9 cellular contexts compared by ENCODE assay signal in genomic region chr12:89355243-89356068, GRCh38. TPM values are rescaled to one million over a fixed set of nuclear protein-coding genes. Genes with fewer than 3 reads are reported as not detected.
DNase-seq lines count a peak whose midpoint lies in the region; ATAC-seq and TF ChIP-seq lines count a peak whose summit lies in the region.
"Had no signal": no experiment of that assay in that cellular context is flagged by ENCODE, and none has a peak within 500 bp of the region (broad histone marks: within the 10 kb centered on the region; RNA-seq: fewer than 3 reads in every experiment).

No MANE protein-coding gene starts in this region.

- H3K4me2 ChIP-seq in GM23248 (ENCODE audit: unreplicated experiment) (peak overlapping the region; percentile 98), SK-N-SH (peak overlapping the region; percentile 93)

- H3K27me3 ChIP-seq in GM23248 (replicated peaks; ENCODE audit: insufficient read depth) (no peaks in the 10 kb centered on the region), SK-N-SH (ENCODE audit: insufficient read depth) (no peaks in the 10 kb centered on the region)

- no peaks in the 10 kb centered on the region for H3K9me3 ChIP-seq in GM23248 (ENCODE audit: low read depth)
- H3K9me3 ChIP-seq in SK-N-SH = no peaks in the 10 kb centered on the region

- no peak for TF ChIP-seq EP300 in SK-N-SH (IDR thresholded peaks at IDR 0.05; ENCODE audit: borderline replicate concordance in 1 of 2, low read depth in 1 of 2, low read length in 1 of 2)

- TF ChIP-seq RAD21 in SK-N-SH (IDR thresholded peaks at IDR 0.05; ENCODE audit: low read length) = peak; percentile 30

- H3K36me3 ChIP-seq in GM23248 (ENCODE audit: low read depth) = peaks cover 2% of the 10 kb centered on the region
- H3K36me3 ChIP-seq in SK-N-SH (replicated peaks in 1 of 2; ENCODE audit: control insufficient read depth in 1 of 2, insufficient read depth in 2 of 2, low read length in 1 of 2) = peaks cover 1 to 10% of the 10 kb centered on the region in 2 experiments

- no peaks in the 10 kb centered on the region; the same call in 1 of the 2 replicates for H3K4me1 ChIP-seq in GM23248 (ENCODE audit: insufficient read depth)
- H3K4me1 ChIP-seq in SK-N-SH (ENCODE audit: control insufficient read depth in 1 of 2, insufficient read depth in 2 of 2, low read depth in 1 of 2, low read length in 1 of 2) = peaks cover 21 to 27% of the 10 kb centered on the region in 2 experiments; a peak in 3 of 4 replicates

- DNase-seq in GM23248 (no peak), SK-N-SH (peak; percentile 58), fibroblast of pulmonary artery (ENCODE audit: low read depth) (no peak), retina (peak; percentile 53), HuH-7 (ENCODE audit: low spot score) (no peak), C1 segment of cervical spinal cord (lab: John Stamatoyannopoulos, UW) (no peak)
- DNase-seq: activated CD4-positive, alpha-beta T cell treated with anti-CD3 and anti-CD28 coated beads for 1 hour had no signal

- WGBS in GM23248 (ENCODE audit: low coverage in 1 of 2, low lambda C conversion rate in 2 of 2, missing lambda C conversion rate in 2 of 2), 2 experiments = 96 to 98% methylated on average over 18 of the region's 18 CpGs
- WGBS in SK-N-SH (ENCODE audit: low lambda C conversion rate) = 40% methylated on average over 18 of the region's 18 CpGs

- no peak overlapping the region for H3K27ac ChIP-seq in GM23248
- H3K27ac ChIP-seq in SK-N-SH (ENCODE audit: low read depth in 2 of 2, low read length in 1 of 2) = peak overlapping the region; percentile 98 to 100

- H3K79me2 ChIP-seq in GM23248 (ENCODE audit: insufficient read depth) (peaks cover 44% of the 10 kb centered on the region), SK-N-SH (ENCODE audit: insufficient read depth) (peaks cover 69% of the 10 kb centered on the region)

- CTCF ChIA-PET in SK-N-SH (lab: Yijun Ruan, JAX) = interaction anchor here (0.7 to 1.9 kb wide), 5 partner anchors 8 to 305 kb away, joined by 3 to 4 read pairs (median 3); no protein-coding TSS in a partner anchor

- H4K20me1 ChIP-seq in GM23248 (ENCODE audit: insufficient read depth) (no peaks in the 10 kb centered on the region; the same call in 1 of the 2 replicates), SK-N-SH (ENCODE audit: insufficient read depth) (peaks cover 16% of the 10 kb centered on the region)

- H2AFZ ChIP-seq in GM23248 (no peak overlapping the region), SK-N-SH (ENCODE audit: low read depth) (peak overlapping the region; percentile 47; the same call in 1 of the 2 replicates)

- no peaks in the 10 kb centered on the region for H3K9me2 ChIP-seq in GM23248 (ENCODE audit: insufficient read depth)
- no peaks in the 10 kb centered on the region for H3K9me2 ChIP-seq in SK-N-SH

- H3F3A ChIP-seq in GM23248 (ENCODE audit: insufficient read depth) (peaks cover 21% of the 10 kb centered on the region), SK-N-SH (replicated peaks; ENCODE audit: insufficient read depth) (peaks cover 11% of the 10 kb centered on the region)

- in situ Hi-C loops in GM23248 (cut with MboI) = loop anchor here (10.0 kb wide), 1 partner anchor 301 kb away; no protein-coding TSS in a partner anchor

- POLR2A ChIA-PET in SK-N-SH (lab: Yijun Ruan, JAX) = no interaction called here

- ATAC-seq in HG03280 (IDR thresholded peaks at IDR 0.05; ENCODE audit: unreplicated experiment) (no peak), HG03460 (IDR thresholded peaks at IDR 0.05; ENCODE audit: unreplicated experiment) (no peak)

- H3K9ac ChIP-seq in GM23248 (no peak overlapping the region), SK-N-SH (peak overlapping the region; percentile 97)

- H3K4me3 ChIP-seq in GM23248 = peak overlapping the region; percentile 89
- peak overlapping the region; percentile 76 to 79 for H3K4me3 ChIP-seq in SK-N-SH (ENCODE audit: low read depth in 2 of 2, low read length in 1 of 2)
- H3K4me3 ChIP-seq in fibroblast of pulmonary artery (replicated peaks; ENCODE audit: low read depth, low read length) = peak overlapping the region; percentile 98

- TF ChIP-seq CTCF in SK-N-SH (IDR thresholded peaks at IDR 0.05) = peak; percentile 53
- TF ChIP-seq CTCF in fibroblast of pulmonary artery (IDR thresholded peaks at IDR 0.05; ENCODE audit: low read length, missing control alignments) = no peak

TF ChIP-seq in SK-N-SH, 30 proteins besides CTCF, POLR2A, EP300 and RAD21:
- TF ChIP-seq FOXM1 (IDR thresholded peaks at IDR 0.05; ENCODE audit: low read depth) (no peak), CHD2 (IDR thresholded peaks at IDR 0.05; ENCODE audit: low read length, partially characterized antibody) (no peak), ZBTB33 (IDR thresholded peaks at IDR 0.05; ENCODE audit: borderline replicate concordance, low read depth) (no peak), MAX (IDR thresholded peaks at IDR 0.05; ENCODE audit: low read depth) (peak; percentile 31; the same call in 1 of the 2 replicates), MXI1 (IDR thresholded peaks at IDR 0.05; ENCODE audit: low read depth, low read length) (peak; percentile 44; the same call in 1 of the 2 replicates), RXRA (IDR thresholded peaks at IDR 0.05; ENCODE audit: borderline replicate concordance, low read depth) (no peak), GATA2 (CRISPR knock-in tag; IDR thresholded peaks at IDR 0.05) (peak; percentile 58), JUND (IDR thresholded peaks at IDR 0.05) (no peak), SMC3 (IDR thresholded peaks at IDR 0.05; ENCODE audit: low read depth, low read length) (no peak)

RNA-seq across cellular contexts. Expression of gene DUSP6, which starts 3.2 kb away (rescaled TPM):
- 81.9 and 112 TPM in 2 replicates for total RNA-seq in GM23248 (2014; rRNA removed; shearing (Covaris generic))
- 96.1 and 100 TPM in 2 replicates for polyA plus RNA-seq in GM23248 (2016; fragmentation: Nextera tagmentation; extraction: Ambion mirVana)
- 64.8 and 71.4 TPM in 2 replicates for polyA plus RNA-seq in SK-N-SH (2012; rRNA removed)
- 37.6 and 45.0 TPM in 2 replicates for polyA plus RNA-seq in SK-N-SH (2012; cell fraction: cytosol; rRNA removed)
- polyA plus RNA-seq in SK-N-SH (2012; cell fraction: nucleus; rRNA removed) = 225 and 270 TPM in 2 replicates

Comparison
In these comparisons a context has a peak if more than half of its experiments do, and no peak if none do; other contexts are left out.
1. DNase-seq: peak in SK-N-SH (single experiment) and retina (single experiment); none in GM23248 (single experiment), fibroblast of pulmonary artery (single experiment), HuH-7 (single experiment) and C1 segment of cervical spinal cord (0 of 14).
2. Peak in every context shown above with its lines, with median percentiles within 50 percentile points of each other: H3K4me3 ChIP-seq.